Comparison of ENCODE assay signal across 10 cellular contexts in genomic region chrX:126770179-126770578, GRCh38. TPM values are rescaled to one million over a fixed set of nuclear protein-coding genes. Genes with fewer than 3 reads are reported as not detected.
DNase-seq lines count a peak whose midpoint lies in the region; ATAC-seq and TF ChIP-seq lines count a peak whose summit lies in the region.
"Had no signal": no experiment of that assay in that cellular context is flagged by ENCODE, and none has a peak within 500 bp of the region (broad histone marks: within the 10 kb centered on the region; RNA-seq: fewer than 3 reads in every experiment).

No MANE protein-coding gene starts in this region.

- intact Hi-C loops in left lung (cut with DNase I), result no loop called here

- no peaks in the 10 kb centered on the region for H3K9me3 ChIP-seq in left lung

- no peak overlapping the region for H3K27ac Mint-ChIP-seq in WTC11
- H3K27ac Mint-ChIP-seq: B cell had no signal

- CTCF ChIA-PET in WTC11 (lab: Charles Lee), result interaction anchor here (0.6 to 1.0 kb wide), 3 partner anchors 269 to 689 kb away, joined by 3 to 8 read pairs (median 3); no protein-coding TSS in a partner anchor

- H3K4me1 Mint-ChIP-seq in WTC11, result no peaks in the 10 kb centered on the region
- H3K4me1 Mint-ChIP-seq: B cell had no signal

- peaks cover 19% of the 10 kb centered on the region for H3K9me3 Mint-ChIP-seq in WTC11

- DNase-seq in NCI-H2107 treated with DMSO at 0.1 percent for 48 hours (lab: John Stamatoyannopoulos, UW; ENCODE audit: unreplicated experiment), result peak; percentile 9
- DNase-seq in NCI-H2107 (lab: John Stamatoyannopoulos, UW), result no peak
- DNase-seq in HuH-7 (ENCODE audit: low spot score), result peak; percentile 6
- DNase-seq in WTC11 (ENCODE audit: low spot score), result no peak
- DNase-seq in left lung, result no peak
- DNase-seq in occipital lobe (lab: John Stamatoyannopoulos, UW), result no peak
- no peak for DNase-seq in activated effector memory CD4-positive, alpha-beta T cell treated with Interleukin-2 at 50 U/mL for 16 hours

- no peaks in the 10 kb centered on the region for H3K27me3 Mint-ChIP-seq in WTC11 (ENCODE audit: low read depth)
- H3K27me3 Mint-ChIP-seq: B cell had no signal

- no peak overlapping the region for H3K4me3 Mint-ChIP-seq in WTC11
- H3K4me3 Mint-ChIP-seq: B cell had no signal

- H3K4me3 ChIP-seq in left lung, result no peak overlapping the region

- no peaks in the 10 kb centered on the region for H3K27me3 ChIP-seq in left lung

- POLR2A ChIA-PET in WTC11 (lab: Charles Lee), result no interaction called here

- ATAC-seq in WTC11, result peak; percentile 81
- ATAC-seq in left lung, result peak; percentile 90
- no peak for ATAC-seq in GM19467 (IDR thresholded peaks at IDR 0.05; ENCODE audit: unreplicated experiment)

- no peaks in the 10 kb centered on the region for H3K4me1 ChIP-seq in left lung

- TF ChIP-seq CTCF in WTC11 (IDR thresholded peaks at IDR 0.05) (no peak), left lung (IDR thresholded peaks at IDR 0.05) (peak in 1 of 2 donors; percentile 42)

- H3K27ac ChIP-seq in left lung, result no peak overlapping the region

- peaks cover 9% of the 10 kb centered on the region; the same call in 1 of the 2 replicates for H3K36me3 Mint-ChIP-seq in WTC11

- H3K36me3 ChIP-seq in left lung, result no peaks in the 10 kb centered on the region

TF ChIP-seq in WTC11, 78 proteins besides CTCF, POLR2A, EP300 and RAD21:
- no peak for TF ChIP-seq GRHL2 (CRISPR knock-in tag; IDR thresholded peaks at IDR 0.05; ENCODE audit: insufficient replicate concordance, severe bottlenecking)
- TF ChIP-seq ESRRA (CRISPR knock-in tag; IDR thresholded peaks at IDR 0.05; ENCODE audit: borderline replicate concordance), result no peak
- TF ChIP-seq FOXJ3 (CRISPR knock-in tag; IDR thresholded peaks at IDR 0.05; ENCODE audit: borderline replicate concordance), result no peak
- TF ChIP-seq ZNF138 (CRISPR knock-in tag; conservative IDR thresholded peaks at IDR 0.05), result no peak
- TF ChIP-seq MAX (CRISPR knock-in tag; IDR thresholded peaks at IDR 0.05), result no peak
- no peak for TF ChIP-seq ZNF281 (CRISPR knock-in tag; IDR thresholded peaks at IDR 0.05)
- no peak for TF ChIP-seq ATF3 (CRISPR knock-in tag; conservative IDR thresholded peaks at IDR 0.05)

RNA-seq across cellular contexts. Expression of gene PRR32, which starts 49.4 kb away (rescaled TPM):
- total RNA-seq in WTC11 (2021) (not detected in 3 replicates), left lung (not detected), occipital lobe (not detected)
- total RNA-seq: B cell; T-helper 1 cell treated with Interleukin-12 subunit alpha and Interleukin-12 subunit beta and Interleukin-4 antibody, amounts not matched to agents 30 ng/mL and 1 ng/mL, for 36 hours had no signal

Comparison
In these comparisons a context has a peak if more than half of its experiments do, and no peak if none do; other contexts are left out.
1. DNase-seq: peak in NCI-H2107 treated with DMSO at 0.1 percent for 48 hours (single experiment) and HuH-7 (single experiment); none in NCI-H2107 (single experiment), WTC11 (single experiment), left lung (0 of 2), occipital lobe (single experiment) and activated effector memory CD4-positive, alpha-beta T cell treated with Interleukin-2 at 50 U/mL for 16 hours (single experiment).